In the genomic region with DNA sequence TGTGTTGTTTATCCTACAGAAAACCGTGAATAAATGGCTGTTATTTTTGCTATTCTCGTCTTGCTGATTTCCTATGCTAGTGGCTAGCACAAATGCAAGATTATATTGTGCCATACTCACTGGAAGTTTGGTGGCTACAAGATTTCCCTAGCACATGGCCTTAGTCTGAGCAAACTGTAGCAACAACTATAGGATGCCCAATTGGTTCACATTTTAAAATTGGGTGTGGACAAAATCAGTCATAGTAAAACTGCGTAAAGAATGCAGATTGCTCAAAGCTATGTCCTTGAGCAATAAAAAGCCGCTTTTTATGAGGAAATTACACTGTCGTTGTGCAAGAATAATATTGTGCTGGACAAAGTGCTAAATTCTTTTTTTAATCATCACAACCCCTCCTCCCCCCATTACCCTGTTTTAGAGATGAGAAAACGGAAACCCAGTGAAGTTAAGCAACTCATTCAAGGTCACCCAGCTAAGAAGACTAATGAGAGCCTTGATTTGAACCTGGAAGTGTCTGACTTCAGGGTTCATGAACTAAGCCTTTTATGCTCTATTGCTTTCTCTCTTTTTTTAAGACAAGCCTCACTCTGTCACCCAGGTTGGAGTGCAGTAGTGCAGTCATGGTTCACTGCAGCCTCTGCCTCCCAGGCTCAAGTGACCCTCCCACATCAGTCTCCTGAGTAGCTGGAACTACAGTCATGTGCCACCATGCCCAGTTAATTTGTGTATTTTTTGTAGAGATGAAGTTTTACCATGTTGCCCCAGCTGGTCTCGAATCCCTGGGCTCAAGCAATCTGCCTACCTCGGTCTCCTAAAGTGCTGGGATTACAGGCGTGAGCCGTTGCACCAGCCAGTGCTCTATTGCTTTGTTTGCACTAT, we compare ENCODE assay signal across 8 cellular contexts.
A peak's percentile ranks its signal among the peaks of the same experiment; 100 is the strongest.
DNase-seq lines count a peak whose midpoint lies in the region; ATAC-seq, FAIRE-seq and TF ChIP-seq lines count a peak whose summit lies in the region.

No MANE protein-coding gene starts in this region.

- TF ChIP-seq POLR2A in GM12878 (IDR thresholded peaks at IDR 0.05; ENCODE audit: low read depth, low read length) (no peak), prostate gland (IDR thresholded peaks at IDR 0.05) (no peak)

- intact Hi-C loops in GM12878 (cut with micrococcal nuclease; ENCODE audit: unreplicated experiment), result no loop called here
- intact Hi-C loops in prostate gland (cut with DNase I), result no loop called here

- DNase-seq in ACHN (peak; percentile 98), HS-27A (ENCODE audit: low read depth) (peak; percentile 94), GM12878 (ENCODE audit: low read depth, low spot score) (peak; percentile 41), medulla oblongata (ENCODE audit: extremely low spot score) (peak; percentile 33), prostate gland (ENCODE audit: low spot score) (no peak)
- DNase-seq in activated CD4-positive, alpha-beta memory T cell treated with anti-CD3 and anti-CD28 coated beads, Interleukin-2, amount 10 ng/mL, durations not matched to agents 7 days and 5 days, result no peak
- DNase-seq in naive thymus-derived CD8-positive, alpha-beta T cell, result no peak

- H3K79me2 ChIP-seq in GM12878 (ENCODE audit: control insufficient read depth, insufficient read depth, low read length), result no peaks in the 10 kb centered on the region

- BruUV-seq in GM12878 (replicated peaks; lab: Mats Ljungman, UMichigan), result no TSS peak

- H3K36me3 Mint-ChIP-seq in activated CD4-positive, alpha-beta memory T cell treated with anti-CD3 and anti-CD28 coated beads, Interleukin-2, amount 10 ng/mL, durations not matched to agents 7 days and 5 days (ENCODE audit: low read depth), result no peaks in the 10 kb centered on the region
- H3K36me3 Mint-ChIP-seq in naive thymus-derived CD8-positive, alpha-beta T cell, result no peaks in the 10 kb centered on the region

- H3K4me3 Mint-ChIP-seq in activated CD4-positive, alpha-beta memory T cell treated with anti-CD3 and anti-CD28 coated beads, Interleukin-2, amount 10 ng/mL, durations not matched to agents 7 days and 5 days, result no peak overlapping the region
- no peak overlapping the region for H3K4me3 Mint-ChIP-seq in naive thymus-derived CD8-positive, alpha-beta T cell

- no peaks in the 10 kb centered on the region for H4K20me1 ChIP-seq in GM12878 (ENCODE audit: control insufficient read depth, insufficient read depth)

- CTCF ChIA-PET in GM12878 (lab: Yijun Ruan, JAX), result no interaction called here
- CTCF ChIA-PET in activated CD4-positive, alpha-beta memory T cell treated with anti-CD3 and anti-CD28 coated beads, Interleukin-2, amount 10 ng/mL, durations not matched to agents 7 days and 5 days (lab: Charles Lee), result no interaction called here

- TF ChIP-seq EP300 in GM12878 (IDR thresholded peaks at IDR 0.05; ENCODE audit: borderline replicate concordance in 1 of 2, control insufficient read depth in 1 of 2, low read depth in 2 of 2, low read length in 2 of 2), result no peak

- H3K36me3 ChIP-seq in GM12878 (ENCODE audit: control insufficient read depth in 2 of 2, insufficient read depth in 2 of 2, low read length in 1 of 2) (no peaks in the 10 kb centered on the region), prostate gland (no peaks in the 10 kb centered on the region)

- POLR2A ChIA-PET in GM12878 (lab: Charles Lee), result no interaction called here
- POLR2A ChIA-PET in activated CD4-positive, alpha-beta memory T cell treated with anti-CD3 and anti-CD28 coated beads, Interleukin-2, amount 10 ng/mL, durations not matched to agents 7 days and 5 days (lab: Charles Lee), result no interaction called here
- POLR2A ChIA-PET in naive thymus-derived CD8-positive, alpha-beta T cell (lab: Charles Lee), result no interaction called here

- no peaks in the 10 kb centered on the region for H3K9me3 Mint-ChIP-seq in activated CD4-positive, alpha-beta memory T cell treated with anti-CD3 and anti-CD28 coated beads, Interleukin-2, amount 10 ng/mL, durations not matched to agents 7 days and 5 days
- no peaks in the 10 kb centered on the region for H3K9me3 Mint-ChIP-seq in naive thymus-derived CD8-positive, alpha-beta T cell

- RAD21 ChIA-PET in GM12878 (lab: Charles Lee; ENCODE audit: unreplicated experiment), result interaction anchor here (0.6 to 1.0 kb wide), 2 partner anchors 315 to 1348 kb away, joined by 3 to 4 read pairs; no protein-coding TSS in a partner anchor

- SMC1A ChIA-PET in GM12878 (lab: Charles Lee; ENCODE audit: uncharacterized antibody, unreplicated experiment), result interaction anchor here (0.9 to 1.3 kb wide), 3 partner anchors 11 to 46 kb away, joined by 3 to 4 read pairs (median 3); no protein-coding TSS in a partner anchor

- 19% methylated on average over 10 of the region's 10 CpGs for whole genome bisulfite sequencing in GM12878 (ENCODE audit: insufficient coverage, insufficient replicate concordance, low lambda C conversion rate, missing lambda C conversion rate)
- WGBS in prostate gland, result 73% methylated on average over 10 of the region's 10 CpGs

- H3K4me1 Mint-ChIP-seq in activated CD4-positive, alpha-beta memory T cell treated with anti-CD3 and anti-CD28 coated beads, Interleukin-2, amount 10 ng/mL, durations not matched to agents 7 days and 5 days, result no peaks in the 10 kb centered on the region
- H3K4me1 Mint-ChIP-seq in naive thymus-derived CD8-positive, alpha-beta T cell, result peaks cover 0 to 3% (median 0%) of the 10 kb centered on the region in 4 donors

- H3K27me3 Mint-ChIP-seq in activated CD4-positive, alpha-beta memory T cell treated with anti-CD3 and anti-CD28 coated beads, Interleukin-2, amount 10 ng/mL, durations not matched to agents 7 days and 5 days, result no peaks in the 10 kb centered on the region
- peaks cover 0 to 3% (median 0%) of the 10 kb centered on the region in 5 donors for H3K27me3 Mint-ChIP-seq in naive thymus-derived CD8-positive, alpha-beta T cell

- H3K4me3 ChIP-seq in GM12878 (no peak overlapping the region), prostate gland (no peak overlapping the region)

- H3K4me1 ChIP-seq in GM12878 (ENCODE audit: control insufficient read depth, insufficient read depth, low read length), result peaks cover 9% of the 10 kb centered on the region
- no peaks in the 10 kb centered on the region for H3K4me1 ChIP-seq in prostate gland (replicated peaks)

- H3K27me3 ChIP-seq in GM12878 (replicated peaks in 1 of 2; ENCODE audit: control insufficient read depth in 2 of 2, insufficient read depth in 2 of 2, low read length in 1 of 2) (no peaks in the 10 kb centered on the region), prostate gland (replicated peaks; ENCODE audit: insufficient read depth) (no peaks in the 10 kb centered on the region)

- H3K9ac ChIP-seq in GM12878 (ENCODE audit: control insufficient read depth, insufficient read depth, low read length), result no peak overlapping the region

- H3K27ac ChIP-seq in GM12878 (ENCODE audit: control insufficient read depth, insufficient read depth) (no peak overlapping the region), prostate gland (no peak overlapping the region)

- no peak for TF ChIP-seq CTCF in GM12878 (IDR thresholded peaks at IDR 0.05 in 2 of 3, conservative IDR thresholded peaks at IDR 0.05 in 1 of 3; ENCODE audit: control insufficient read depth in 2 of 3, extremely low read depth in 1 of 3, insufficient read depth in 1 of 3, low read depth in 3 of 3, low read length in 3 of 3)
- no peak for TF ChIP-seq CTCF in prostate gland (IDR thresholded peaks at IDR 0.05)

- in situ Hi-C loops in ACHN (cut with HindIII; ENCODE audit: low pct_ligation_motif_present, low pct_unique_long_range_greater_than_20kb, low sequenced_read_pairs), result no loop called here
- in situ Hi-C loops in GM12878 (cut with MboI), result no loop called here

- TF ChIP-seq RAD21 in GM12878 (IDR thresholded peaks at IDR 0.05; ENCODE audit: insufficient read depth, low read depth, low read length), result no peak

- H3K9me3 ChIP-seq in GM12878 (replicated peaks; ENCODE audit: control insufficient read depth, insufficient read depth, low read length) (no peaks in the 10 kb centered on the region), prostate gland (no peaks in the 10 kb centered on the region)

- no peak overlapping the region; the same call in 1 of the 2 replicates for H2AFZ ChIP-seq in GM12878 (ENCODE audit: control insufficient read depth, low read depth, low read length)

- no peak overlapping the region for H3K27ac Mint-ChIP-seq in activated CD4-positive, alpha-beta memory T cell treated with anti-CD3 and anti-CD28 coated beads, Interleukin-2, amount 10 ng/mL, durations not matched to agents 7 days and 5 days
- H3K27ac Mint-ChIP-seq in naive thymus-derived CD8-positive, alpha-beta T cell, result no peak overlapping the region

- H3K4me2 ChIP-seq in GM12878 (ENCODE audit: control insufficient read depth, insufficient read depth), result peak overlapping the region; percentile 5; the same call in 1 of the 2 replicates

- ATAC-seq in GM19043 (IDR thresholded peaks at IDR 0.05; ENCODE audit: low read depth, unreplicated experiment), result peak; percentile 63
- peak; percentile 86 for ATAC-seq in GM12878
- no peak for ATAC-seq in naive thymus-derived CD8-positive, alpha-beta T cell

- peak; percentile 87 for FAIRE-seq in GM12878 (lab: Jason Lieb, UNC)

TF ChIP-seq in GM12878, 131 proteins besides CTCF, POLR2A, EP300 and RAD21 (continues in another document):
- TF ChIP-seq CREB1 (IDR thresholded peaks at IDR 0.05; ENCODE audit: low read depth), result no peak
- TF ChIP-seq TARDBP (IDR thresholded peaks at IDR 0.05; ENCODE audit: borderline replicate concordance), result no peak
- TF ChIP-seq POLR2AphosphoS5 (IDR thresholded peaks at IDR 0.05; ENCODE audit: low read length), result no peak
- TF ChIP-seq IKZF2 (IDR thresholded peaks at IDR 0.05), result no peak
- TF ChIP-seq PAX8 (IDR thresholded peaks at IDR 0.05), result no peak
- no peak for TF ChIP-seq ZNF24 (IDR thresholded peaks at IDR 0.05)
- no peak for TF ChIP-seq JUND (IDR thresholded peaks at IDR 0.05; ENCODE audit: low read depth, low read length)

Comparison
In these comparisons a context has a peak if more than half of its experiments do, and no peak if none do; other contexts are left out.
1. DNase-seq: peak in ACHN (single experiment), HS-27A (single experiment), GM12878 (single experiment) and medulla oblongata (single experiment); none in activated CD4-positive, alpha-beta memory T cell treated with anti-CD3 and anti-CD28 coated beads, Interleukin-2, amount 10 ng/mL, durations not matched to agents 7 days and 5 days (single experiment), naive thymus-derived CD8-positive, alpha-beta T cell (0 of 10) and prostate gland (single experiment).
2. ATAC-seq: peak in GM19043 (single experiment) and GM12878 (single experiment); none in naive thymus-derived CD8-positive, alpha-beta T cell (0 of 2).